ENCODE assay signal across 8 cellular contexts in the genomic region with DNA sequence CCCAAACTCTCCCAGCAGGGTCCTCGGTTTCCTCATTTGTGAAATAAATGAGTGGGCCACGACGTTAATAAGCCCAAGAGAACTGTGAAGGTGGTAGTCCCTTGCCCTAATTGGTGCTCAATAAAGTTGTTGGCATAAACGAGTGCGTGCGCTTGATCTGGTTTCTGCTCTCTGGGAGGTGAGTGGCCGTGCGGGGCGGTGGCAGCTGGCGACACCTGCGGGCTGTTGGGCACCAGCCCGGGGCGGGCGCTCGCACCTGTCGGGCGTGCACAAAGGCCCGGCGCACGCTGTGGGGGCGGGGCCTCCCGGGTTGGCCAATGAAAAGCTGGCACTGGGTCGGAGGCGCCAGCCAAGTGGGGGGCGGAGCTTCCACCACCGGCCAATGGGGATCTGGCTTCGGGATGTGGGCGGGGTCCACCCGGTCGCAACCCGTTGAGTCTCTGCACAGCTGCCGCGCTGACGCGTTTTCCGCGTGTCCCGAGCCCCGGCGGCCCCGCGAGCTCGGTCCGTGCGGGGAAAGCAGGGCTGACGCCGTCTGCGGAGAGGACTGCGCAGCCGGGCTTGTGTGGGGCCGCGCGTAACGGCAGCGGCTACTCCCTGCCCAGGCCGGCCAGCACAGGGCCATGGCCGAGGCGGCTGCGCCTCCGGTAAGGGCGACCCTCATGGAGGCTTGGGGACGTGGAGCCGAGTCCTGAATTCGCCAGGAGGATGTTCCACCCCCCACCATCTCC. TPM values are rescaled to one million over a fixed set of nuclear protein-coding genes. Genes with fewer than 3 reads are reported as not detected.
DNase-seq lines count a peak whose midpoint lies in the region; ATAC-seq and TF ChIP-seq lines count a peak whose summit lies in the region.

No MANE protein-coding gene starts in this region.

- DNase-seq in DMS79 (lab: John Stamatoyannopoulos, UW) (peak; percentile 89), SJCRH30 (peak; percentile 96), germinal center (ENCODE audit: low spot score) (peak; percentile 97), nucleus accumbens (lab: John Stamatoyannopoulos, UW) (peak; percentile 56 to 97 (median 89)), suprapubic skin (ENCODE audit: low spot score in 2 of 2) (peak; percentile 95 to 97)
- peak; percentile 99 for DNase-seq in activated naive CD4-positive, alpha-beta T cell treated with anti-CD3 and anti-CD28 coated beads, Interleukin-2, amount 10 ng/mL, durations not matched to agents 7 days and 5 days

- H3K27ac ChIP-seq in KMS-11 (peak overlapping the region; percentile 59), SJCRH30 (peak overlapping the region; percentile 79), suprapubic skin (no peak overlapping the region)

- CTCF ChIA-PET in activated naive CD4-positive, alpha-beta T cell treated with anti-CD3 and anti-CD28 coated beads, Interleukin-2, amount 10 ng/mL, durations not matched to agents 7 days and 5 days (lab: Charles Lee): interaction anchor here (0.7 to 2.1 kb wide), 6 partner anchors 8 to 137 kb away, joined by 3 to 10 read pairs (median 4); a partner anchor contains a TSS

- H3K36me3 Mint-ChIP-seq in activated naive CD4-positive, alpha-beta T cell treated with anti-CD3 and anti-CD28 coated beads, Interleukin-2, amount 10 ng/mL, durations not matched to agents 7 days and 5 days: peaks cover 11% of the 10 kb centered on the region

- H3K79me2 ChIP-seq in KMS-11 (ENCODE audit: insufficient read depth, low read depth): no peaks in the 10 kb centered on the region

- H3K9me3 ChIP-seq in SJCRH30 (replicated peaks): no peaks in the 10 kb centered on the region
- H3K9me3 ChIP-seq in suprapubic skin: no peaks in the 10 kb centered on the region

- TF ChIP-seq CTCF in KMS-11 (conservative IDR thresholded peaks at IDR 0.05; ENCODE audit: low read depth, low read length) (no peak), suprapubic skin (IDR thresholded peaks at IDR 0.05) (no peak)

- no peak for TF ChIP-seq EP300 in suprapubic skin (IDR thresholded peaks at IDR 0.05)

- H3K36me3 ChIP-seq in KMS-11 (ENCODE audit: insufficient read depth): no peaks in the 10 kb centered on the region
- H3K36me3 ChIP-seq in SJCRH30: no peaks in the 10 kb centered on the region
- H3K36me3 ChIP-seq in suprapubic skin: peaks cover 40% of the 10 kb centered on the region

- H3K27me3 ChIP-seq in KMS-11 (ENCODE audit: insufficient read depth, low read depth) (no peaks in the 10 kb centered on the region), SJCRH30 (no peaks in the 10 kb centered on the region), suprapubic skin (no peaks in the 10 kb centered on the region)

- H3K4me3 Mint-ChIP-seq in activated naive CD4-positive, alpha-beta T cell treated with anti-CD3 and anti-CD28 coated beads, Interleukin-2, amount 10 ng/mL, durations not matched to agents 7 days and 5 days: peak overlapping the region; percentile 83

- H2AFZ ChIP-seq in KMS-11 (ENCODE audit: low read depth): peak overlapping the region; percentile 35

- peaks cover 54% of the 10 kb centered on the region for H3K4me1 Mint-ChIP-seq in activated naive CD4-positive, alpha-beta T cell treated with anti-CD3 and anti-CD28 coated beads, Interleukin-2, amount 10 ng/mL, durations not matched to agents 7 days and 5 days

- no peaks in the 10 kb centered on the region for H3K9me3 Mint-ChIP-seq in activated naive CD4-positive, alpha-beta T cell treated with anti-CD3 and anti-CD28 coated beads, Interleukin-2, amount 10 ng/mL, durations not matched to agents 7 days and 5 days

- TF ChIP-seq POLR2A in suprapubic skin (IDR thresholded peaks at IDR 0.05): no peak

- H3K27ac Mint-ChIP-seq in activated naive CD4-positive, alpha-beta T cell treated with anti-CD3 and anti-CD28 coated beads, Interleukin-2, amount 10 ng/mL, durations not matched to agents 7 days and 5 days: peak overlapping the region; percentile 90

- H3K4me3 ChIP-seq in KMS-11 (IDR thresholded peaks at IDR 0.05; ENCODE audit: insufficient read depth, low read depth, low read length) (peak overlapping the region; percentile 18), SJCRH30 (peak overlapping the region; percentile 87), suprapubic skin (peak overlapping the region; percentile 69)

- H3K27me3 Mint-ChIP-seq in activated naive CD4-positive, alpha-beta T cell treated with anti-CD3 and anti-CD28 coated beads, Interleukin-2, amount 10 ng/mL, durations not matched to agents 7 days and 5 days: peaks cover 4% of the 10 kb centered on the region

- H3K4me1 ChIP-seq in KMS-11 (ENCODE audit: low read depth, poor library complexity, severe bottlenecking) (peaks cover 23% of the 10 kb centered on the region), SJCRH30 (peaks cover 3% of the 10 kb centered on the region; the same call in 1 of the 2 replicates), suprapubic skin (peaks cover 17% of the 10 kb centered on the region)

- H3K9ac ChIP-seq in KMS-11: peak overlapping the region; percentile 21; the same call in 1 of the 2 replicates

- 3% methylated on average over 19 of the region's 64 CpGs for WGBS in suprapubic skin

- peak; percentile 96 for ATAC-seq in GM21576 (IDR thresholded peaks at IDR 0.05; ENCODE audit: unreplicated experiment)

- H3K4me2 ChIP-seq in KMS-11: peak overlapping the region; percentile 97

- no peaks in the 10 kb centered on the region for H4K20me1 ChIP-seq in KMS-11 (ENCODE audit: insufficient read depth)

RNA-seq across cellular contexts. Expression of a gene that starts 23.0 kb away (rescaled TPM):
- 10.8 and 11.9 TPM in 2 replicates for total RNA-seq in SJCRH30 (2014; rRNA removed; shearing (Covaris generic))
- 10 to 100 TPM in 3 of 4 donors, 1 to 10 TPM in 1; 9.9 to 20.8 (median 14.4) TPM for total RNA-seq in suprapubic skin

RNA-seq across cellular contexts. Expression of a gene that starts 45.6 kb away (rescaled TPM):
- total RNA-seq in SJCRH30 (2014; rRNA removed; shearing (Covaris generic)): 10.0 and 11.5 TPM in 2 replicates
- 10 to 100 TPM in 2 of 4 donors, 1 to 10 TPM in 2; 7.1 to 17.9 (median 9.9) TPM for total RNA-seq in suprapubic skin

Comparison
In these comparisons a context has a peak if more than half of its experiments do, and no peak if none do; other contexts are left out.
1. H3K4me3 ChIP-seq: peak in every context shown above with its lines; median percentile 87 in SJCRH30; 69 in suprapubic skin; 18 in KMS-11.